In the genomic region with DNA sequence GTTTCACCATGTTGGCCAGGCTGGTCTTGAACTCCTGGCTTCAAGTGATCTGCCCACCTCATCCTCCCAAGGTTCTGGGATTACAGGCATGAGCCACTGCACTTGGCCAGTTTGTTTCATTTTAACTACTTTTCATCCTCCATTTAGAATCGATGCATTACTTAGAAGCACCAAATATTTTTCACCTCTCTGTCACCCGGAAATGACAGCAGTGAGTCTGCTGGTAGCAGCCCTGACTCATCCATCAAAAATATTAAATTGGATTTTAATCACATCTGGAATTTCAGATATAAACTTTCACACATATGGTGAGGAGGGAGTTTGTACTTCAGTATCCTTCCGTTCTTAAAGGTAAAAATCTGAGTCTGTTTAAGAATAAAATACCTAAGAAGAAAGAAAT, we compare ENCODE assay signal across 22 cellular contexts.
DNase-seq lines count a peak whose midpoint lies in the region; ATAC-seq and TF ChIP-seq lines count a peak whose summit lies in the region.
"Had no signal": no experiment of that assay in that cellular context is flagged by ENCODE, and none has a peak within 500 bp of the region (broad histone marks: within the 10 kb centered on the region; RNA-seq: fewer than 3 reads in every experiment).

No MANE protein-coding gene starts in this region.

- H3K36me3 ChIP-seq in SK-N-SH (replicated peaks in 1 of 2; ENCODE audit: control insufficient read depth in 1 of 2, insufficient read depth in 2 of 2, low read length in 1 of 2) = no peaks in the 10 kb centered on the region
- no peaks in the 10 kb centered on the region for H3K36me3 ChIP-seq in testis (ENCODE audit: low read depth, missing control alignments)
- H3K36me3 ChIP-seq: BLaER1 treated with 17β-estradiol and CSF1 and Interleukin-3, amounts not matched to agents 10 nM and 100 nM; Peyer's patch had no signal

- peak overlapping the region; percentile 15; the same call in 1 of the 2 replicates for H3K4me2 ChIP-seq in SK-N-SH
- H3K4me2 ChIP-seq: KMS-11 had no signal

- WGBS in SK-N-SH (ENCODE audit: low lambda C conversion rate) = 49% methylated on average over 3 of the region's 3 CpGs
- 91 to 92% methylated on average over 3 of the region's 3 CpGs for WGBS in testis, 2 donors

- POLR2A ChIA-PET in SK-N-SH (lab: Yijun Ruan, JAX) = no interaction called here

- TF ChIP-seq EP300 in SK-N-SH (IDR thresholded peaks at IDR 0.05; ENCODE audit: borderline replicate concordance in 1 of 2, low read depth in 1 of 2, low read length in 1 of 2) = peak in 1 of 2 experiments; percentile 30; a peak in 1 of 4 replicates

- peak overlapping the region in 1 of 2 experiments; percentile 82; a peak in 1 of 4 replicates for H3K27ac ChIP-seq in SK-N-SH (ENCODE audit: low read depth in 2 of 2, low read length in 1 of 2)
- no peak overlapping the region for H3K27ac ChIP-seq in testis
- H3K27ac ChIP-seq: BLaER1 treated with 17β-estradiol and CSF1 and Interleukin-3, amounts not matched to agents 10 nM and 100 nM; KMS-11; Peyer's patch; skin epidermis; VCaP had no signal

- no peaks in the 10 kb centered on the region for H3K9me3 ChIP-seq in SK-N-SH
- H3K9me3 ChIP-seq in testis = no peaks in the 10 kb centered on the region
- H3K9me3 ChIP-seq: Peyer's patch had no signal

- no peaks in the 10 kb centered on the region for H4K20me1 ChIP-seq in SK-N-SH (ENCODE audit: insufficient read depth)
- H4K20me1 ChIP-seq: BLaER1 treated with 17β-estradiol and CSF1 and Interleukin-3, amounts not matched to agents 10 nM and 100 nM had no signal

- no peaks in the 10 kb centered on the region for H3K79me2 ChIP-seq in SK-N-SH (ENCODE audit: insufficient read depth)

- no peaks in the 10 kb centered on the region for H3K27me3 ChIP-seq in SK-N-SH (ENCODE audit: insufficient read depth)
- no peaks in the 10 kb centered on the region for H3K27me3 ChIP-seq in testis
- H3K27me3 ChIP-seq: BLaER1 treated with 17β-estradiol and CSF1 and Interleukin-3, amounts not matched to agents 10 nM and 100 nM; Peyer's patch had no signal

- H3K9me2 ChIP-seq in SK-N-SH = no peaks in the 10 kb centered on the region

- H3F3A ChIP-seq in SK-N-SH (replicated peaks; ENCODE audit: insufficient read depth) = peaks cover 36% of the 10 kb centered on the region

- intact Hi-C loops in testis (cut with DNase I; ENCODE audit: low total_unique reads) = no loop called here

- H3K4me3 ChIP-seq in SK-N-SH (ENCODE audit: low read depth in 2 of 2, low read length in 1 of 2) (no peak overlapping the region), testis (no peak overlapping the region)
- H3K4me3 ChIP-seq: BLaER1 treated with 17β-estradiol and CSF1 and Interleukin-3, amounts not matched to agents 10 nM and 100 nM; lung; Peyer's patch; skin epidermis had no signal

- no peak for ATAC-seq in GM19324 (IDR thresholded peaks at IDR 0.05; ENCODE audit: low FRiP score, unreplicated experiment)
- ATAC-seq in GM21515 (IDR thresholded peaks at IDR 0.05; ENCODE audit: unreplicated experiment) = no peak
- no peak for ATAC-seq in HG03175 (IDR thresholded peaks at IDR 0.05; ENCODE audit: unreplicated experiment)
- ATAC-seq: activated CD8-positive, alpha-beta memory T cell treated with anti-CD3 and anti-CD28 coated beads, Interleukin-2, amount 10 ng/mL, durations not matched to agents 7 days and 5 days; activated T-cell treated with anti-CD3 and anti-CD28 coated beads, Interleukin-2, amount 50 U/mL, for 72 hours had no signal

- TF ChIP-seq CTCF in SK-N-SH (IDR thresholded peaks at IDR 0.05) (no peak), testis (IDR thresholded peaks at IDR 0.05) (no peak)

- no peak overlapping the region for H2AFZ ChIP-seq in SK-N-SH (ENCODE audit: low read depth)

- H3K4me1 ChIP-seq in SK-N-SH (ENCODE audit: control insufficient read depth in 1 of 2, insufficient read depth in 2 of 2, low read depth in 1 of 2, low read length in 1 of 2) (peaks cover 5 to 29% of the 10 kb centered on the region in 2 experiments; a peak in 3 of 4 replicates), testis (no peaks in the 10 kb centered on the region)
- H3K4me1 ChIP-seq: Peyer's patch had no signal

- no peak for TF ChIP-seq RAD21 in SK-N-SH (IDR thresholded peaks at IDR 0.05; ENCODE audit: low read length)

- DNase-seq in AG08395 (ENCODE audit: low spot score) = peak; percentile 25
- peak; percentile 62 for DNase-seq in HT1080 (ENCODE audit: low read depth)
- DNase-seq in SK-N-SH = no peak
- DNase-seq in fibroblast of peridontal ligament (ENCODE audit: extremely low read depth) = peak; percentile 27
- DNase-seq in testis = no peak
- DNase-seq: activated CD4-positive, alpha-beta T cell treated with anti-CD3 and anti-CD28 coated beads, Interleukin-2, amount 10 ng/mL, durations not matched to agents 24 days and 14 days; activated CD8-positive, alpha-beta memory T cell treated with anti-CD3 and anti-CD28 coated beads, Interleukin-2, amount 10 ng/mL, durations not matched to agents 7 days and 5 days; activated naive CD4-positive, alpha-beta T cell treated with Interleukin-2 at 50 U/mL for 16 hours; activated T-cell treated with anti-CD3 and anti-CD28 coated beads, Interleukin-2, amount 50 U/mL, for 72 hours; kidney glomerular epithelial cell; NCI-H1436 treated with DMSO at 0.1 percent for 48 hours; NCI-H510A; Peyer's patch; stimulated activated CD4-positive, alpha-beta T cell treated with anti-CD3 and anti-CD28 coated beads, Interleukin-1b, Interleukin-23, amount 100 ng/mL, for 48 hours had no signal

- no peak overlapping the region for H3K9ac ChIP-seq in SK-N-SH
- H3K9ac ChIP-seq: BLaER1 treated with 17β-estradiol and CSF1 and Interleukin-3, amounts not matched to agents 10 nM and 100 nM; KMS-11 had no signal

- CTCF ChIA-PET in SK-N-SH (lab: Yijun Ruan, JAX) = interaction anchor here (1.5 kb wide), 1 partner anchor 13 kb away, joined by 4 read pairs; no protein-coding TSS in a partner anchor

- TF ChIP-seq POLR2A in testis (IDR thresholded peaks at IDR 0.05) = no peak

TF ChIP-seq in SK-N-SH, 30 proteins besides CTCF, POLR2A, EP300 and RAD21:
- no peak for TF ChIP-seq POLR2AphosphoS5 (IDR thresholded peaks at IDR 0.05; ENCODE audit: low read depth, low read length)
- TF ChIP-seq, protein P1, sequence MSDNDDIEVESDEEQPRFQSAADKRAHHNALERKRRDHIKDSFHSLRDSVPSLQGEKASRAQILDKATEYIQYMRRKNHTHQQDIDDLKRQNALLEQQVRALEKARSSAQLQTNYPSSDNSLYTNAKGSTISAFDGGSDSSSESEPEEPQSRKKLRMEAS (IDR thresholded peaks at IDR 0.05; ENCODE audit: low read depth) = no peak
- no peak for TF ChIP-seq TEAD4 (IDR thresholded peaks at IDR 0.05; ENCODE audit: borderline replicate concordance, insufficient read depth)
- TF ChIP-seq NFIC (IDR thresholded peaks at IDR 0.05; ENCODE audit: borderline replicate concordance) = peak; percentile 18; the same call in 1 of the 2 replicates
- peak; percentile 47 for TF ChIP-seq JUND (IDR thresholded peaks at IDR 0.05)
- TF ChIP-seq, protein P2, sequence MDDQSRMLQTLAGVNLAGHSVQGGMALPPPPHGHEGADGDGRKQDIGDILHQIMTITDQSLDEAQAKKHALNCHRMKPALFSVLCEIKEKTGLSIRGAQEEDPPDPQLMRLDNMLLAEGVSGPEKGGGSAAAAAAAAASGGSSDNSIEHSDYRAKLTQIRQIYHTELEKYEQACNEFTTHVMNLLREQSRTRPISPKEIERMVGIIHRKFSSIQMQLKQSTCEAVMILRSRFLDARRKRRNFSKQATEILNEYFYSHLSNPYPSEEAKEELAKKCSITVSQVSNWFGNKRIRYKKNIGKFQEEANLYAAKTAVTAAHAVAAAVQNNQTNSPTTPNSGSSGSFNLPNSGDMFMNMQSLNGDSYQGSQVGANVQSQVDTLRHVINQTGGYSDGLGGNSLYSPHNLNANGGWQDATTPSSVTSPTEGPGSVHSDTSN (IDR thresholded peaks at IDR 0.05) = peak; percentile 76
- TF ChIP-seq MEF2A (IDR thresholded peaks at IDR 0.05; ENCODE audit: borderline replicate concordance, low read depth) = peak; percentile 21; the same call in 1 of the 2 replicates
- TF ChIP-seq FOXJ3 (CRISPR knock-in tag; IDR thresholded peaks at IDR 0.05) = no peak
- TF ChIP-seq ELF1 (IDR thresholded peaks at IDR 0.05) = no peak
- TF ChIP-seq RFX5 (IDR thresholded peaks at IDR 0.05; ENCODE audit: low read length) = no peak
- TF ChIP-seq TAF1 (IDR thresholded peaks at IDR 0.05; ENCODE audit: borderline replicate concordance, low read depth, low read length) = no peak
- peak; percentile 67 for TF ChIP-seq TCF12 (IDR thresholded peaks at IDR 0.05)
- peak; percentile 83; the same call in 1 of the 2 replicates for TF ChIP-seq RXRA (IDR thresholded peaks at IDR 0.05; ENCODE audit: borderline replicate concordance, low read depth)
- no peak for TF ChIP-seq SMC3 (IDR thresholded peaks at IDR 0.05; ENCODE audit: low read depth, low read length)
- TF ChIP-seq FOSL2 (IDR thresholded peaks at IDR 0.05; ENCODE audit: borderline replicate concordance, low read depth) = peak; percentile 63
- TF ChIP-seq, protein P3, sequence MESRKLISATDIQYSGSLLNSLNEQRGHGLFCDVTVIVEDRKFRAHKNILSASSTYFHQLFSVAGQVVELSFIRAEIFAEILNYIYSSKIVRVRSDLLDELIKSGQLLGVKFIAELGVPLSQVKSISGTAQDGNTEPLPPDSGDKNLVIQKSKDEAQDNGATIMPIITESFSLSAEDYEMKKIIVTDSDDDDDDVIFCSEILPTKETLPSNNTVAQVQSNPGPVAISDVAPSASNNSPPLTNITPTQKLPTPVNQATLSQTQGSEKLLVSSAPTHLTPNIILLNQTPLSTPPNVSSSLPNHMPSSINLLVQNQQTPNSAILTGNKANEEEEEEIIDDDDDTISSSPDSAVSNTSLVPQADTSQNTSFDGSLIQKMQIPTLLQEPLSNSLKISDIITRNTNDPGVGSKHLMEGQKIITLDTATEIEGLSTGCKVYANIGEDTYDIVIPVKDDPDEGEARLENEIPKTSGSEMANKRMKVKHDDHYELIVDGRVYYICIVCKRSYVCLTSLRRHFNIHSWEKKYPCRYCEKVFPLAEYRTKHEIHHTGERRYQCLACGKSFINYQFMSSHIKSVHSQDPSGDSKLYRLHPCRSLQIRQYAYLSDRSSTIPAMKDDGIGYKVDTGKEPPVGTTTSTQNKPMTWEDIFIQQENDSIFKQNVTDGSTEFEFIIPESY (IDR thresholded peaks at IDR 0.05; ENCODE audit: borderline replicate concordance, low read depth) = no peak

Comparison
In these comparisons a context has a peak if more than half of its experiments do, and no peak if none do; other contexts are left out.
1. DNase-seq: peak in AG08395 (single experiment), HT1080 (single experiment) and fibroblast of peridontal ligament (single experiment); none in SK-N-SH (single experiment) and testis (single experiment).